In the genomic region with DNA sequence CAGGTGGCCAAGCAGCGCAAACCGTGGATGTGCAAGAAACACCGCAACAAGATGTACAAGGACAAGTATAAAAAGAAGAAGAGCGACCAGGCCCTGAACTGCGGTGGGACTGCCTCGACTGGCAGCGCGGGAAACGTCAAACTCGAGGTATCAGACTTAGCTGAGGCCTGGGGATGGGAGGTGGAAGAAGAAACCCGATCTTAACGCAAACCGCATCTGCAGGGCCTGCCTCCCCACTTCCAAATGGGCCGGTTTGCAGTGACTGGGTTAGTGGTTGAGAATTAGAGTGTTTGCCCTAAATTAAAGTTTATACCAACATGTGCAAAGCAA, we compare ENCODE assay signal across 2 cellular contexts.
A peak's percentile ranks its signal among the peaks of the same experiment; 100 is the strongest.
TF ChIP-seq lines count a peak whose summit lies in the region.

No MANE protein-coding gene starts in this region.

TF ChIP-seq in K562, 482 proteins besides CTCF, POLR2A, EP300 and RAD21 (continued from another document and continues in another):
- TF ChIP-seq, protein P1, sequence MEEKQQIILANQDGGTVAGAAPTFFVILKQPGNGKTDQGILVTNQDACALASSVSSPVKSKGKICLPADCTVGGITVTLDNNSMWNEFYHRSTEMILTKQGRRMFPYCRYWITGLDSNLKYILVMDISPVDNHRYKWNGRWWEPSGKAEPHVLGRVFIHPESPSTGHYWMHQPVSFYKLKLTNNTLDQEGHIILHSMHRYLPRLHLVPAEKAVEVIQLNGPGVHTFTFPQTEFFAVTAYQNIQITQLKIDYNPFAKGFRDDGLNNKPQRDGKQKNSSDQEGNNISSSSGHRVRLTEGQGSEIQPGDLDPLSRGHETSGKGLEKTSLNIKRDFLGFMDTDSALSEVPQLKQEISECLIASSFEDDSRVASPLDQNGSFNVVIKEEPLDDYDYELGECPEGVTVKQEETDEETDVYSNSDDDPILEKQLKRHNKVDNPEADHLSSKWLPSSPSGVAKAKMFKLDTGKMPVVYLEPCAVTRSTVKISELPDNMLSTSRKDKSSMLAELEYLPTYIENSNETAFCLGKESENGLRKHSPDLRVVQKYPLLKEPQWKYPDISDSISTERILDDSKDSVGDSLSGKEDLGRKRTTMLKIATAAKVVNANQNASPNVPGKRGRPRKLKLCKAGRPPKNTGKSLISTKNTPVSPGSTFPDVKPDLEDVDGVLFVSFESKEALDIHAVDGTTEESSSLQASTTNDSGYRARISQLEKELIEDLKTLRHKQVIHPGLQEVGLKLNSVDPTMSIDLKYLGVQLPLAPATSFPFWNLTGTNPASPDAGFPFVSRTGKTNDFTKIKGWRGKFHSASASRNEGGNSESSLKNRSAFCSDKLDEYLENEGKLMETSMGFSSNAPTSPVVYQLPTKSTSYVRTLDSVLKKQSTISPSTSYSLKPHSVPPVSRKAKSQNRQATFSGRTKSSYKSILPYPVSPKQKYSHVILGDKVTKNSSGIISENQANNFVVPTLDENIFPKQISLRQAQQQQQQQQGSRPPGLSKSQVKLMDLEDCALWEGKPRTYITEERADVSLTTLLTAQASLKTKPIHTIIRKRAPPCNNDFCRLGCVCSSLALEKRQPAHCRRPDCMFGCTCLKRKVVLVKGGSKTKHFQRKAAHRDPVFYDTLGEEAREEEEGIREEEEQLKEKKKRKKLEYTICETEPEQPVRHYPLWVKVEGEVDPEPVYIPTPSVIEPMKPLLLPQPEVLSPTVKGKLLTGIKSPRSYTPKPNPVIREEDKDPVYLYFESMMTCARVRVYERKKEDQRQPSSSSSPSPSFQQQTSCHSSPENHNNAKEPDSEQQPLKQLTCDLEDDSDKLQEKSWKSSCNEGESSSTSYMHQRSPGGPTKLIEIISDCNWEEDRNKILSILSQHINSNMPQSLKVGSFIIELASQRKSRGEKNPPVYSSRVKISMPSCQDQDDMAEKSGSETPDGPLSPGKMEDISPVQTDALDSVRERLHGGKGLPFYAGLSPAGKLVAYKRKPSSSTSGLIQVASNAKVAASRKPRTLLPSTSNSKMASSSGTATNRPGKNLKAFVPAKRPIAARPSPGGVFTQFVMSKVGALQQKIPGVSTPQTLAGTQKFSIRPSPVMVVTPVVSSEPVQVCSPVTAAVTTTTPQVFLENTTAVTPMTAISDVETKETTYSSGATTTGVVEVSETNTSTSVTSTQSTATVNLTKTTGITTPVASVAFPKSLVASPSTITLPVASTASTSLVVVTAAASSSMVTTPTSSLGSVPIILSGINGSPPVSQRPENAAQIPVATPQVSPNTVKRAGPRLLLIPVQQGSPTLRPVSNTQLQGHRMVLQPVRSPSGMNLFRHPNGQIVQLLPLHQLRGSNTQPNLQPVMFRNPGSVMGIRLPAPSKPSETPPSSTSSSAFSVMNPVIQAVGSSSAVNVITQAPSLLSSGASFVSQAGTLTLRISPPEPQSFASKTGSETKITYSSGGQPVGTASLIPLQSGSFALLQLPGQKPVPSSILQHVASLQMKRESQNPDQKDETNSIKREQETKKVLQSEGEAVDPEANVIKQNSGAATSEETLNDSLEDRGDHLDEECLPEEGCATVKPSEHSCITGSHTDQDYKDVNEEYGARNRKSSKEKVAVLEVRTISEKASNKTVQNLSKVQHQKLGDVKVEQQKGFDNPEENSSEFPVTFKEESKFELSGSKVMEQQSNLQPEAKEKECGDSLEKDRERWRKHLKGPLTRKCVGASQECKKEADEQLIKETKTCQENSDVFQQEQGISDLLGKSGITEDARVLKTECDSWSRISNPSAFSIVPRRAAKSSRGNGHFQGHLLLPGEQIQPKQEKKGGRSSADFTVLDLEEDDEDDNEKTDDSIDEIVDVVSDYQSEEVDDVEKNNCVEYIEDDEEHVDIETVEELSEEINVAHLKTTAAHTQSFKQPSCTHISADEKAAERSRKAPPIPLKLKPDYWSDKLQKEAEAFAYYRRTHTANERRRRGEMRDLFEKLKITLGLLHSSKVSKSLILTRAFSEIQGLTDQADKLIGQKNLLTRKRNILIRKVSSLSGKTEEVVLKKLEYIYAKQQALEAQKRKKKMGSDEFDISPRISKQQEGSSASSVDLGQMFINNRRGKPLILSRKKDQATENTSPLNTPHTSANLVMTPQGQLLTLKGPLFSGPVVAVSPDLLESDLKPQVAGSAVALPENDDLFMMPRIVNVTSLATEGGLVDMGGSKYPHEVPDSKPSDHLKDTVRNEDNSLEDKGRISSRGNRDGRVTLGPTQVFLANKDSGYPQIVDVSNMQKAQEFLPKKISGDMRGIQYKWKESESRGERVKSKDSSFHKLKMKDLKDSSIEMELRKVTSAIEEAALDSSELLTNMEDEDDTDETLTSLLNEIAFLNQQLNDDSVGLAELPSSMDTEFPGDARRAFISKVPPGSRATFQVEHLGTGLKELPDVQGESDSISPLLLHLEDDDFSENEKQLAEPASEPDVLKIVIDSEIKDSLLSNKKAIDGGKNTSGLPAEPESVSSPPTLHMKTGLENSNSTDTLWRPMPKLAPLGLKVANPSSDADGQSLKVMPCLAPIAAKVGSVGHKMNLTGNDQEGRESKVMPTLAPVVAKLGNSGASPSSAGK (IDR thresholded peaks at IDR 0.05), result peak; percentile 80
- TF ChIP-seq RAD51 (IDR thresholded peaks at IDR 0.05; ENCODE audit: borderline replicate concordance, low read depth) (no peak), XRCC3 (IDR thresholded peaks at IDR 0.05) (no peak)
- TF ChIP-seq, protein P2, sequence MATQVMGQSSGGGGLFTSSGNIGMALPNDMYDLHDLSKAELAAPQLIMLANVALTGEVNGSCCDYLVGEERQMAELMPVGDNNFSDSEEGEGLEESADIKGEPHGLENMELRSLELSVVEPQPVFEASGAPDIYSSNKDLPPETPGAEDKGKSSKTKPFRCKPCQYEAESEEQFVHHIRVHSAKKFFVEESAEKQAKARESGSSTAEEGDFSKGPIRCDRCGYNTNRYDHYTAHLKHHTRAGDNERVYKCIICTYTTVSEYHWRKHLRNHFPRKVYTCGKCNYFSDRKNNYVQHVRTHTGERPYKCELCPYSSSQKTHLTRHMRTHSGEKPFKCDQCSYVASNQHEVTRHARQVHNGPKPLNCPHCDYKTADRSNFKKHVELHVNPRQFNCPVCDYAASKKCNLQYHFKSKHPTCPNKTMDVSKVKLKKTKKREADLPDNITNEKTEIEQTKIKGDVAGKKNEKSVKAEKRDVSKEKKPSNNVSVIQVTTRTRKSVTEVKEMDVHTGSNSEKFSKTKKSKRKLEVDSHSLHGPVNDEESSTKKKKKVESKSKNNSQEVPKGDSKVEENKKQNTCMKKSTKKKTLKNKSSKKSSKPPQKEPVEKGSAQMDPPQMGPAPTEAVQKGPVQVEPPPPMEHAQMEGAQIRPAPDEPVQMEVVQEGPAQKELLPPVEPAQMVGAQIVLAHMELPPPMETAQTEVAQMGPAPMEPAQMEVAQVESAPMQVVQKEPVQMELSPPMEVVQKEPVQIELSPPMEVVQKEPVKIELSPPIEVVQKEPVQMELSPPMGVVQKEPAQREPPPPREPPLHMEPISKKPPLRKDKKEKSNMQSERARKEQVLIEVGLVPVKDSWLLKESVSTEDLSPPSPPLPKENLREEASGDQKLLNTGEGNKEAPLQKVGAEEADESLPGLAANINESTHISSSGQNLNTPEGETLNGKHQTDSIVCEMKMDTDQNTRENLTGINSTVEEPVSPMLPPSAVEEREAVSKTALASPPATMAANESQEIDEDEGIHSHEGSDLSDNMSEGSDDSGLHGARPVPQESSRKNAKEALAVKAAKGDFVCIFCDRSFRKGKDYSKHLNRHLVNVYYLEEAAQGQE (CRISPR knock-in tag; IDR thresholded peaks at IDR 0.05; ENCODE audit: low read depth), result no peak

TF ChIP-seq in liver, 16 proteins besides CTCF, POLR2A, EP300 and RAD21 (continued from another document):
- TF ChIP-seq, protein P2 (IDR thresholded peaks at IDR 0.05), result no peak
- TF ChIP-seq YY1 (IDR thresholded peaks at IDR 0.05), result no peak
- TF ChIP-seq, protein P3, sequence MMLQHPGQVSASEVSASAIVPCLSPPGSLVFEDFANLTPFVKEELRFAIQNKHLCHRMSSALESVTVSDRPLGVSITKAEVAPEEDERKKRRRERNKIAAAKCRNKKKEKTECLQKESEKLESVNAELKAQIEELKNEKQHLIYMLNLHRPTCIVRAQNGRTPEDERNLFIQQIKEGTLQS (IDR thresholded peaks at IDR 0.05), result no peak
- no peak for TF ChIP-seq NR2F2 (IDR thresholded peaks at IDR 0.05)
- TF ChIP-seq EGR1 (IDR thresholded peaks at IDR 0.05; ENCODE audit: low read depth in 2 of 2), result no peak
- TF ChIP-seq, protein P4, sequence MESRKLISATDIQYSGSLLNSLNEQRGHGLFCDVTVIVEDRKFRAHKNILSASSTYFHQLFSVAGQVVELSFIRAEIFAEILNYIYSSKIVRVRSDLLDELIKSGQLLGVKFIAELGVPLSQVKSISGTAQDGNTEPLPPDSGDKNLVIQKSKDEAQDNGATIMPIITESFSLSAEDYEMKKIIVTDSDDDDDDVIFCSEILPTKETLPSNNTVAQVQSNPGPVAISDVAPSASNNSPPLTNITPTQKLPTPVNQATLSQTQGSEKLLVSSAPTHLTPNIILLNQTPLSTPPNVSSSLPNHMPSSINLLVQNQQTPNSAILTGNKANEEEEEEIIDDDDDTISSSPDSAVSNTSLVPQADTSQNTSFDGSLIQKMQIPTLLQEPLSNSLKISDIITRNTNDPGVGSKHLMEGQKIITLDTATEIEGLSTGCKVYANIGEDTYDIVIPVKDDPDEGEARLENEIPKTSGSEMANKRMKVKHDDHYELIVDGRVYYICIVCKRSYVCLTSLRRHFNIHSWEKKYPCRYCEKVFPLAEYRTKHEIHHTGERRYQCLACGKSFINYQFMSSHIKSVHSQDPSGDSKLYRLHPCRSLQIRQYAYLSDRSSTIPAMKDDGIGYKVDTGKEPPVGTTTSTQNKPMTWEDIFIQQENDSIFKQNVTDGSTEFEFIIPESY (IDR thresholded peaks at IDR 0.05), result no peak
- TF ChIP-seq, protein P5, sequence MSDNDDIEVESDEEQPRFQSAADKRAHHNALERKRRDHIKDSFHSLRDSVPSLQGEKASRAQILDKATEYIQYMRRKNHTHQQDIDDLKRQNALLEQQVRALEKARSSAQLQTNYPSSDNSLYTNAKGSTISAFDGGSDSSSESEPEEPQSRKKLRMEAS (IDR thresholded peaks at IDR 0.05), result no peak
TF ChIP-seq in liver: peak in this region for 0.
